ENCODE assay signal across 8 cellular contexts in genomic region chr11:65887026-65887722, GRCh38. TPM values are rescaled to one million over a fixed set of nuclear protein-coding genes. Genes with fewer than 3 reads are reported as not detected.
DNase-seq lines count a peak whose midpoint lies in the region; ATAC-seq, FAIRE-seq and TF ChIP-seq lines count a peak whose summit lies in the region.

No MANE protein-coding gene starts in this region.

- peak overlapping the region; percentile 55 to 78 for H3K4me3 ChIP-seq in kidney (ENCODE audit: low read length in 2 of 2)
- peak overlapping the region; percentile 61 to 83 for H3K4me3 ChIP-seq in tibial artery

- peaks cover 34% of the 10 kb centered on the region for H3K36me3 Mint-ChIP-seq in activated naive CD4-positive, alpha-beta T cell treated with anti-CD3 and anti-CD28 coated beads for 36 hours (ENCODE audit: low read depth)

- H3K9me3 ChIP-seq in kidney (ENCODE audit: control insufficient read depth in 1 of 2, low read length in 2 of 2): no peaks in the 10 kb centered on the region
- no peaks in the 10 kb centered on the region for H3K9me3 ChIP-seq in tibial artery

- H3K36me3 ChIP-seq in kidney (ENCODE audit: control insufficient read depth in 1 of 2, insufficient read depth in 2 of 2, low read length in 2 of 2) (peaks cover 5 to 12% of the 10 kb centered on the region in 2 donors), tibial artery (peaks cover 15 to 45% (median 26%) of the 10 kb centered on the region in 3 donors)

- no peak for FAIRE-seq in kidney (lab: Jason Lieb, UNC)

- H3K9me3 Mint-ChIP-seq in activated naive CD4-positive, alpha-beta T cell treated with anti-CD3 and anti-CD28 coated beads for 36 hours: no peaks in the 10 kb centered on the region

- DNase-seq in activated naive CD4-positive, alpha-beta T cell treated with anti-CD3 and anti-CD28 coated beads for 36 hours: no peak
- no peak for DNase-seq in activated naive CD4-positive, alpha-beta T cell treated with anti-CD3 and anti-CD28 coated beads, Interleukin-2, amount 50 U/mL, for 16 hours
- peak; percentile 69 for DNase-seq in kidney
- no peak for DNase-seq in tibial artery
- no peak for DNase-seq in superior temporal gyrus (ENCODE audit: extremely low spot score)
- DNase-seq in GM13976 (ENCODE audit: low spot score): no peak

- intact Hi-C loops in activated naive CD4-positive, alpha-beta T cell treated with anti-CD3 and anti-CD28 coated beads for 36 hours (cut with micrococcal nuclease): no loop called here
- intact Hi-C loops in kidney (cut with DNase I): loop anchor here (10.0 kb wide), 1 partner anchor 98 kb away; no protein-coding TSS in a partner anchor
- intact Hi-C loops in tibial artery (cut with DNase I; ENCODE audit: low total_unique reads): no loop called here

- H3K27ac ChIP-seq in angular gyrus (ENCODE audit: low read depth, low read length) (peak overlapping the region; percentile 84), kidney (ENCODE audit: low read depth in 2 of 2, low read length in 2 of 2) (peak overlapping the region in 1 of 2 donors; percentile 34), tibial artery (peak overlapping the region; percentile 93 to 95)

- peaks cover 53% of the 10 kb centered on the region for H3K4me1 Mint-ChIP-seq in activated naive CD4-positive, alpha-beta T cell treated with anti-CD3 and anti-CD28 coated beads for 36 hours (ENCODE audit: low read depth)

- peaks cover 8 to 35% of the 10 kb centered on the region in 2 donors for H3K4me1 ChIP-seq in kidney (ENCODE audit: control insufficient read depth in 1 of 2, insufficient read depth in 1 of 2, low read depth in 1 of 2, low read length in 2 of 2)
- peaks cover 5 to 62% (median 42%) of the 10 kb centered on the region in 4 donors for H3K4me1 ChIP-seq in tibial artery

- peak overlapping the region in 1 of 2 donors; percentile 28 for H3K9ac ChIP-seq in kidney (ENCODE audit: low read length in 2 of 2)

- TF ChIP-seq CTCF in kidney (IDR thresholded peaks at IDR 0.05; ENCODE audit: borderline replicate concordance, extremely low read depth, insufficient read depth) (no peak), tibial artery (IDR thresholded peaks at IDR 0.05) (no peak), GM13976 (IDR thresholded peaks at IDR 0.05; ENCODE audit: borderline replicate concordance, control extremely low read depth, extremely low read depth, insufficient read depth, missing control alignments) (no peak)

- CTCF ChIA-PET in activated naive CD4-positive, alpha-beta T cell treated with anti-CD3 and anti-CD28 coated beads for 36 hours (lab: Charles Lee): interaction anchor here (0.6 to 14.7 kb wide), 23 partner anchors 9 to 520 kb away, joined by 3 to 178 read pairs (median 5); partner anchors contain the start of genes BANF1, CFL1, EFEMP2 and EIF1AD

- in situ Hi-C loops in GM13976 (cut with MboI; ENCODE audit: low sequenced_read_pairs, unreplicated experiment): no loop called here

- H3K27me3 ChIP-seq in tibial artery: no peaks in the 10 kb centered on the region

- ATAC-seq in GM18907 (IDR thresholded peaks at IDR 0.05; ENCODE audit: unreplicated experiment): no peak

- no peaks in the 10 kb centered on the region for H3K27me3 Mint-ChIP-seq in activated naive CD4-positive, alpha-beta T cell treated with anti-CD3 and anti-CD28 coated beads for 36 hours (ENCODE audit: low read depth)

- peak overlapping the region; percentile 97 for H3K4me3 Mint-ChIP-seq in activated naive CD4-positive, alpha-beta T cell treated with anti-CD3 and anti-CD28 coated beads for 36 hours

- H3K27ac Mint-ChIP-seq in activated naive CD4-positive, alpha-beta T cell treated with anti-CD3 and anti-CD28 coated beads for 36 hours: peak overlapping the region; percentile 95

RNA-seq across cellular contexts. Expression of gene FIBP, which starts 1.1 kb away (rescaled TPM):
- 10 to 100 TPM; 83.1 to 86.6 TPM for total RNA-seq in activated naive CD4-positive, alpha-beta T cell treated with anti-CD3 and anti-CD28 coated beads for 36 hours
- 58.0 TPM for total RNA-seq in kidney
- 105 TPM for polyA plus RNA-seq in kidney (ENCODE audit: insufficient read depth, low read depth, low replicate concordance)

RNA-seq across cellular contexts. Expression of gene CCDC85B, which starts 3.3 kb away (rescaled TPM):
- total RNA-seq in activated naive CD4-positive, alpha-beta T cell treated with anti-CD3 and anti-CD28 coated beads for 36 hours: 10 to 100 TPM; 27.6 to 29.0 TPM
- 26.1 TPM for total RNA-seq in kidney
- polyA plus RNA-seq in kidney (ENCODE audit: insufficient read depth, low read depth, low replicate concordance): 31.8 TPM

RNA-seq across cellular contexts. Expression of gene CTSW, which starts 7.5 kb away (rescaled TPM):
- total RNA-seq in activated naive CD4-positive, alpha-beta T cell treated with anti-CD3 and anti-CD28 coated beads for 36 hours: under 1 TPM; 0.91 to 0.95 TPM
- total RNA-seq in kidney: 3.9 TPM
- 1.3 TPM for polyA plus RNA-seq in kidney (ENCODE audit: insufficient read depth, low read depth, low replicate concordance)

RNA-seq across cellular contexts. Expression of gene FOSL1, which starts 13.0 kb away (rescaled TPM):
- 1 to 10 TPM; 8.2 TPM for total RNA-seq in activated naive CD4-positive, alpha-beta T cell treated with anti-CD3 and anti-CD28 coated beads for 36 hours
- 3.2 TPM for total RNA-seq in kidney
- 0.37 TPM for polyA plus RNA-seq in kidney (ENCODE audit: insufficient read depth, low read depth, low replicate concordance)

RNA-seq across cellular contexts. Expression of gene EFEMP2, which starts 14.6 kb away (rescaled TPM):
- total RNA-seq in activated naive CD4-positive, alpha-beta T cell treated with anti-CD3 and anti-CD28 coated beads for 36 hours: 10 to 100 TPM; 10.1 to 11.5 TPM
- 64.2 TPM for total RNA-seq in kidney
- polyA plus RNA-seq in kidney (ENCODE audit: insufficient read depth, low read depth, low replicate concordance): 60.0 TPM
